In the genomic region with DNA sequence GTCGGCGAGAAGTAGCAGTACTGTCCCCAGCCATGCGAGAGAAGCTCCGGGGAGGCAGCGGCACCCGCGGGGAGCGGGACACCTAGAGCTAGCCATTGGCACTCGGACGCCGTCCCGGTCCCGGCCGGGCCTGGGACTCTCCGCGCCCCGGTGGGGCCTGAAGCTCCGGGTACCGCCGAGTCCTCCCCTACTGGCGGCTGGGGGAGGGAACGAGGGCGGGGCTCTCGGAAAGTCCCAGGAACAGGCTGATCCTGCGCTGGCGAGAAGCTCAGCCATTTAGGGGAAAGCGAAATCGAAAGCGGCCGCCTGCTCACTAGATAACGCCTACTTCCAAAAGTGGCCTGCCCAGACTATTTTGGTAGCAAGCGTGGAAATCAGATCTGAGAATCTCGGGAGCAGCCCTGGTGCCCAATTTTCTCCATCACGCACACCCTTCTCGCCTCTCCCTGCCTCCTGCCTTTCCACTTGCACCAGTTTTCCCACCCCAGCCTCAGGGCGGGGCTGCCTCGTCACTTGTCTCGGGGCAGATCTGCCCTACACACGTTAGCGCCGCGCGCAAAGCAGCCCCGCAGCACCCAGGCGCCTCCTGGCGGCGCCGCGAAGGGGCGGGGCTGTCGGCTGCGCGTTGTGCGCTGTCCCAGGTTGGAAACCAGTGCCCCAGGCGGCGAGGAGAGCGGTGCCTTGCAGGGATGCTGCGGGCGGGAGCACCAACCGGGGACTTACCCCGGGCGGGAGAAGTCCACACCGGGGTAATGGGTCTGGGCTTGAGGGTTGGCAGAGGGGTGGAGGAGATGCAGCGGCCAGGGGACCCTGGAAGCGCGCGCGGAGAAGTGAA, we compare ENCODE assay signal across 1 cellular context.
TF ChIP-seq lines count a peak whose summit lies in the region.

Gene PSMB9 (plus strand): TSS at position 652 of the 835 bp plus-strand sequence. CDS start 38 bp downstream, at position 690.
A gene with protein sequence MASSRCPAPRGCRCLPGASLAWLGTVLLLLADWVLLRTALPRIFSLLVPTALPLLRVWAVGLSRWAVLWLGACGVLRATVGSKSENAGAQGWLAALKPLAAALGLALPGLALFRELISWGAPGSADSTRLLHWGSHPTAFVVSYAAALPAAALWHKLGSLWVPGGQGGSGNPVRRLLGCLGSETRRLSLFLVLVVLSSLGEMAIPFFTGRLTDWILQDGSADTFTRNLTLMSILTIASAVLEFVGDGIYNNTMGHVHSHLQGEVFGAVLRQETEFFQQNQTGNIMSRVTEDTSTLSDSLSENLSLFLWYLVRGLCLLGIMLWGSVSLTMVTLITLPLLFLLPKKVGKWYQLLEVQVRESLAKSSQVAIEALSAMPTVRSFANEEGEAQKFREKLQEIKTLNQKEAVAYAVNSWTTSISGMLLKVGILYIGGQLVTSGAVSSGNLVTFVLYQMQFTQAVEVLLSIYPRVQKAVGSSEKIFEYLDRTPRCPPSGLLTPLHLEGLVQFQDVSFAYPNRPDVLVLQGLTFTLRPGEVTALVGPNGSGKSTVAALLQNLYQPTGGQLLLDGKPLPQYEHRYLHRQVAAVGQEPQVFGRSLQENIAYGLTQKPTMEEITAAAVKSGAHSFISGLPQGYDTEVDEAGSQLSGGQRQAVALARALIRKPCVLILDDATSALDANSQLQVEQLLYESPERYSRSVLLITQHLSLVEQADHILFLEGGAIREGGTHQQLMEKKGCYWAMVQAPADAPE (minus strand): TSS at position 164 of the 835 bp plus-strand sequence. CDS start 68 bp downstream, at position 96.

TF ChIP-seq in K562, 482 proteins besides CTCF, POLR2A, EP300 and RAD21 (continued from another document and continues in another):
- TF ChIP-seq, protein P1, sequence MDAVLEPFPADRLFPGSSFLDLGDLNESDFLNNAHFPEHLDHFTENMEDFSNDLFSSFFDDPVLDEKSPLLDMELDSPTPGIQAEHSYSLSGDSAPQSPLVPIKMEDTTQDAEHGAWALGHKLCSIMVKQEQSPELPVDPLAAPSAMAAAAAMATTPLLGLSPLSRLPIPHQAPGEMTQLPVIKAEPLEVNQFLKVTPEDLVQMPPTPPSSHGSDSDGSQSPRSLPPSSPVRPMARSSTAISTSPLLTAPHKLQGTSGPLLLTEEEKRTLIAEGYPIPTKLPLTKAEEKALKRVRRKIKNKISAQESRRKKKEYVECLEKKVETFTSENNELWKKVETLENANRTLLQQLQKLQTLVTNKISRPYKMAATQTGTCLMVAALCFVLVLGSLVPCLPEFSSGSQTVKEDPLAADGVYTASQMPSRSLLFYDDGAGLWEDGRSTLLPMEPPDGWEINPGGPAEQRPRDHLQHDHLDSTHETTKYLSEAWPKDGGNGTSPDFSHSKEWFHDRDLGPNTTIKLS (IDR thresholded peaks at IDR 0.05; ENCODE audit: borderline replicate concordance, low read depth) = peak; percentile 43; the same call in 1 of the 2 replicates
- TF ChIP-seq MEIS2 (IDR thresholded peaks at IDR 0.05; ENCODE audit: partially characterized antibody) (peak; percentile 53), REST (CRISPR knock-in tag; IDR thresholded peaks at IDR 0.05; ENCODE audit: low read depth) (peak; percentile 92), SMAD1 (IDR thresholded peaks at IDR 0.05; ENCODE audit: low read depth, low read length, partially characterized antibody) (peak; percentile 18), FOXJ2 (tag; IDR thresholded peaks at IDR 0.05) (no peak), SP1 (CRISPR knock-in tag; IDR thresholded peaks at IDR 0.05) (peak; percentile 99), ARID1B (IDR thresholded peaks at IDR 0.05) (peak; percentile 62; the same call in 1 of the 2 replicates), PHF20 (IDR thresholded peaks at IDR 0.05; ENCODE audit: partially characterized antibody) (peak; percentile 10), GTF2F1 (IDR thresholded peaks at IDR 0.05; ENCODE audit: low read depth, low read length) (peak; percentile 91; the same call in 1 of the 2 replicates), DIDO1 (tag; IDR thresholded peaks at IDR 0.05; ENCODE audit: low read depth) (peak; percentile 77; the same call in 1 of the 2 replicates), ZBTB43 (CRISPR knock-in tag; IDR thresholded peaks at IDR 0.05) (peak; percentile 73), OTX1 (CRISPR knock-in tag; IDR thresholded peaks at IDR 0.05) (no peak), NONO (IDR thresholded peaks at IDR 0.05; ENCODE audit: low read depth in 2 of 2, low read length in 1 of 2) (peak in 1 of 2 experiments; percentile 73; a peak in 1 of 4 replicates), ARNT (IDR thresholded peaks at IDR 0.05) (0 out of 4 replicates have a peak, but pooled peaks of 1 of the 2 experiments have one; percentile 43), HLTF (IDR thresholded peaks at IDR 0.05) (peak; percentile 41; the same call in 1 of the 2 replicates), ZHX1 (conservative IDR thresholded peaks at IDR 0.05; ENCODE audit: low read length) (0 out of 2 replicates have a peak, but pooled peaks have one; percentile 20), XRCC5 (IDR thresholded peaks at IDR 0.05; ENCODE audit: low read depth, low read length) (peak; percentile 90; the same call in 1 of the 2 replicates), HDAC2 (IDR thresholded peaks at IDR 0.05) (0 out of 2 replicates have a peak, but pooled peaks have one; percentile 61), SPI1 (IDR thresholded peaks at IDR 0.05; ENCODE audit: borderline replicate concordance, low read depth, low read length) (no peak), KDM2B (CRISPR knock-in tag; IDR thresholded peaks at IDR 0.05) (peak; percentile 92; the same call in 1 of the 2 replicates), NBN (IDR thresholded peaks at IDR 0.05; ENCODE audit: low read depth) (peak; percentile 92), KLF1 (tag; IDR thresholded peaks at IDR 0.05) (peak; percentile 94; the same call in 1 of the 2 replicates), HNRNPLL (IDR thresholded peaks at IDR 0.05; ENCODE audit: low read depth, low read length, poor library complexity, severe bottlenecking) (peak; percentile 87), ATF3 (IDR thresholded peaks at IDR 0.05) (no peak), ATF3 (CRISPR knock-in tag; conservative IDR thresholded peaks at IDR 0.05) (0 out of 2 replicates have a peak, but pooled peaks have one; percentile 30), RHOXF2B (CRISPR knock-in tag; conservative IDR thresholded peaks at IDR 0.05) (no peak), ZBTB49 (CRISPR knock-in tag; IDR thresholded peaks at IDR 0.05; ENCODE audit: borderline replicate concordance) (0 out of 2 replicates have a peak, but pooled peaks have one; percentile 90), SETDB1 (IDR thresholded peaks at IDR 0.05; ENCODE audit: low read length) (peak; percentile 69), SMAD2 (IDR thresholded peaks at IDR 0.05; ENCODE audit: low read depth, low read length) (no peak), MAZ (CRISPR knock-in tag; conservative IDR thresholded peaks at IDR 0.05 in 1 of 2, IDR thresholded peaks at IDR 0.05 in 1 of 2) (peak; percentile 99), MEF2D (tag; conservative IDR thresholded peaks at IDR 0.05; ENCODE audit: low read depth) (peak; percentile 86), NFATC3 (IDR thresholded peaks at IDR 0.05) (no peak), PHF21A (IDR thresholded peaks at IDR 0.05; ENCODE audit: borderline replicate concordance, low read depth) (0 out of 2 replicates have a peak, but pooled peaks have one; percentile 65)
- TF ChIP-seq, protein P2, sequence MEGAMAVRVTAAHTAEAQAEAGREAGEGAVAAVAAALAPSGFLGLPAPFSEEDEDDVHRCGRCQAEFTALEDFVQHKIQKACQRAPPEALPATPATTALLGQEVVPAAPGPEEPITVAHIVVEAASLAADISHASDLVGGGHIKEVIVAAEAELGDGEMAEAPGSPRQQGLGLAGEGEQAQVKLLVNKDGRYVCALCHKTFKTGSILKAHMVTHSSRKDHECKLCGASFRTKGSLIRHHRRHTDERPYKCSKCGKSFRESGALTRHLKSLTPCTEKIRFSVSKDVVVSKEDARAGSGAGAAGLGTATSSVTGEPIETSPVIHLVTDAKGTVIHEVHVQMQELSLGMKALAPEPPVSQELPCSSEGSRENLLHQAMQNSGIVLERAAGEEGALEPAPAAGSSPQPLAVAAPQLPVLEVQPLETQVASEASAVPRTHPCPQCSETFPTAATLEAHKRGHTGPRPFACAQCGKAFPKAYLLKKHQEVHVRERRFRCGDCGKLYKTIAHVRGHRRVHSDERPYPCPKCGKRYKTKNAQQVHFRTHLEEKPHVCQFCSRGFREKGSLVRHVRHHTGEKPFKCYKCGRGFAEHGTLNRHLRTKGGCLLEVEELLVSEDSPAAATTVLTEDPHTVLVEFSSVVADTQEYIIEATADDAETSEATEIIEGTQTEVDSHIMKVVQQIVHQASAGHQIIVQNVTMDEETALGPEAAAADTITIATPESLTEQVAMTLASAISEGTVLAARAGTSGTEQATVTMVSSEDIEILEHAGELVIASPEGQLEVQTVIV (CRISPR knock-in tag; IDR thresholded peaks at IDR 0.05; ENCODE audit: borderline replicate concordance) = no peak
- TF ChIP-seq, protein P3, sequence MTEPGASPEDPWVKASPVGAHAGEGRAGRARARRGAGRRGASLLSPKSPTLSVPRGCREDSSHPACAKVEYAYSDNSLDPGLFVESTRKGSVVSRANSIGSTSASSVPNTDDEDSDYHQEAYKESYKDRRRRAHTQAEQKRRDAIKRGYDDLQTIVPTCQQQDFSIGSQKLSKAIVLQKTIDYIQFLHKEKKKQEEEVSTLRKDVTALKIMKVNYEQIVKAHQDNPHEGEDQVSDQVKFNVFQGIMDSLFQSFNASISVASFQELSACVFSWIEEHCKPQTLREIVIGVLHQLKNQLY (CRISPR knock-in tag; conservative IDR thresholded peaks at IDR 0.05) = 0 out of 4 replicates have a peak, but pooled peaks of 1 of the 2 experiments have one; percentile 27
